Comparison of ENCODE assay signal across 8 cellular contexts in the genomic region with DNA sequence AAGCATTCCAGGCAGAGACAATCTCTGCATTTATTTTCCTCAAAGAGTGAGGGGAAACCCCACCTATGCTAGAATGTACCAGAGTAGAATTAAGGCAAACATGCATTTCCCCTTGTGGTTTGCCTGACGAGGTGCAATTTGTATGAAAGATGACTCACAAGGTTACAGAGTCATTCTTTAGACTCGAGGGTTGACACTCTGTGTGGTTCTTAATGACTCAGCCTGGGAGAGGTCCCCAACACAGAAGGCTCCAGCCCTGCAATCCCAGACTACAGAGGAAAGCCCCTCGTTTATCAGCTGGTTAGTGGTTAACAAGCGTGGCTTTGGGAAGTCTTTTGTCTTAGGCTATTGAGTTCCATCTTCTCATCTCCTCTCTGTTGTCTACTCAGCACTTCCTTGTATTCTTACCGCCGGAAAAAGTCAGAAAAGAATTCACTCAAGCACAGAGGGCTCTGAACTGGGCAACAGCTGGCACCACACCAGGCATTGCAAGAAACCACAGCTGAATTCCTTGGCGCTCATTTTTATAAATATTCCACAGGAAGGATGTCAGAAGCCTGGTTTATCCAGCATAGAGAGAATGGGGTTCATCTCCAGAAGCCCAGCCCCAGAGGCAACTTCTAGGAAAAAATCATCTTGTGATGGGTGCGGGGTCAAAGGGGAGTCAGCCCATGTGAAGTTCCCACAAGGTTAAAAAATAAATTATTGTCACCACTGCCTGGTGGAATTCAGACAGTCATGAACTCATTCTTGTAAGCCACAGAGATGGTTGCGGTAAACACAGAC. TPM values are rescaled to one million over a fixed set of nuclear protein-coding genes. Genes with fewer than 3 reads are reported as not detected.
A peak's percentile ranks its signal among the peaks of the same experiment; 100 is the strongest.
DNase-seq lines count a peak whose midpoint lies in the region; ATAC-seq and TF ChIP-seq lines count a peak whose summit lies in the region.

No MANE protein-coding gene starts in this region.

- ATAC-seq in GM21619 (IDR thresholded peaks at IDR 0.05; ENCODE audit: unreplicated experiment) (peak; percentile 99), naive B cell (ENCODE audit: low read depth in 2 of 2) (peak; percentile 16 to 79)
- ATAC-seq in stimulated activated naive CD8-positive, alpha-beta T cell treated with anti-CD3 and anti-CD28 coated beads, Interleukin-15, Interleukin-2, amounts not matched to agents 100 U/mL and 50 U/mL, for 24 hours, result peak; percentile 99

- DNase-seq in EL (peak; percentile 99), HuH-7.5 (ENCODE audit: low spot score) (peak; percentile 27), naive B cell (no peak), erythroblast (lab: John Stamatoyannopoulos, UW) (no peak)
- DNase-seq in activated CD4-positive, alpha-beta T cell treated with anti-CD3 and anti-CD28 coated beads for 48 hours, result peak; percentile 67
- DNase-seq in effector CD8-positive, alpha-beta T cell (lab: John Stamatoyannopoulos, UW), result peak; percentile 6
- DNase-seq in stimulated activated naive CD8-positive, alpha-beta T cell treated with anti-CD3 and anti-CD28 coated beads, Interleukin-15, Interleukin-2, amounts not matched to agents 100 U/mL and 50 U/mL, for 24 hours, result peak; percentile 62

- peak overlapping the region in 2 of 8 donors; percentile 24 to 25 for H3K4me3 Mint-ChIP-seq in naive B cell

- H3K27me3 Mint-ChIP-seq in naive B cell, result no peaks in the 10 kb centered on the region

- H3K27ac Mint-ChIP-seq in naive B cell, result peak overlapping the region in 2 of 6 donors; percentile 66 to 67

- TF ChIP-seq POLR2A in erythroblast (IDR thresholded peaks at IDR 0.05; ENCODE audit: low read length), result no peak

- H3K36me3 Mint-ChIP-seq in naive B cell, result no peaks in the 10 kb centered on the region

- peaks cover 5 to 13% (median 7%) of the 10 kb centered on the region in 3 donors for H3K4me1 Mint-ChIP-seq in naive B cell

- H3K9me3 Mint-ChIP-seq in naive B cell, result peaks cover 2 to 26% (median 10%) of the 10 kb centered on the region in 7 donors

RNA-seq across cellular contexts. Expression of a gene that starts 24.4 kb away (rescaled TPM):
- 1 to 10 TPM in 2 of 6 donors, under 1 TPM in 1, not detected in 3; 0.35 to 3.9 (median 1.6) TPM for polyA plus RNA-seq in naive B cell (ENCODE audit: low read depth in 6 of 6)

Comparison
In these comparisons a context has a peak if more than half of its experiments do, and no peak if none do; other contexts are left out.
1. DNase-seq: peak in EL (single experiment), HuH-7.5 (single experiment), activated CD4-positive, alpha-beta T cell treated with anti-CD3 and anti-CD28 coated beads for 48 hours (single experiment), effector CD8-positive, alpha-beta T cell (single experiment) and stimulated activated naive CD8-positive, alpha-beta T cell treated with anti-CD3 and anti-CD28 coated beads, Interleukin-15, Interleukin-2, amounts not matched to agents 100 U/mL and 50 U/mL, for 24 hours (single experiment); none in naive B cell (single experiment) and erythroblast (0 of 2).
2. ATAC-seq: peak in every context shown above with its lines; median percentile 99 in GM21619; 99 in stimulated activated naive CD8-positive, alpha-beta T cell treated with anti-CD3 and anti-CD28 coated beads, Interleukin-15, Interleukin-2, amounts not matched to agents 100 U/mL and 50 U/mL, for 24 hours; 48 in naive B cell.